ENCODE assay signal across 12 cellular contexts in the genomic region with DNA sequence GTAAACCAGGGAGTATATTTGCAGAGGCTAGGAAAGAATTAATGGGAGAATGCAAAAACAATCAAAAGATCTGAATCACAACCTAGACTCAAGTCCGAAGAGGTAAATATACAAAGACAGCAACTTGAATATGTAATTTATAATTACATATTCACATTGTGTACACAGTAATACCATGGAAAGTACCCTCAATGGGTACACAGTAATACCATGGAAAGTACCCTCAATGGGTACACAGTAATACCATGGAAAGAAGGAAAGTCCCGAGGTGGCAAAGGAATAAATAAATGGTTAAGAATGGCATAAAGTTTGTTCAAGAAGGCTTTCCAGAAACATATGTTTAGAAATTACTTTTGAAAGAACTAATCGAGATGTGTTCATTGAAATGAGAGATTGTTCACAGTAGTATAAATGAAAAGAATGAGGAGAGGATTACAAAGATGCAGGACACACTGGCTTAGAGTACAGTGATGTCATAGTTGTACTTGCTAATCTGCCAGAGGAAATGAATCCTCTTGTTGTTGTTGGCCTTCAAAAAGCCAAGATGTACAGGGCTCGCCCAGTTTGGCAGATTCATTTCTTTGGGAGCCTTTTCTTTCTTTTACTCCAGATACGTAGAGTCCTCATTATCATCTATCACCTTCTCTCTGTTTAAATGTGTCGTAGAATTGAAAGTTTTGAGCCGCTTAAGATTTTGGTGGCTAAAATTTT.
DNase-seq lines count a peak whose midpoint lies in the region; ATAC-seq and TF ChIP-seq lines count a peak whose summit lies in the region.
"Had no signal": no experiment of that assay in that cellular context is flagged by ENCODE, and none has a peak within 500 bp of the region (broad histone marks: within the 10 kb centered on the region; RNA-seq: fewer than 3 reads in every experiment).

No MANE protein-coding gene starts in this region.

- TF ChIP-seq POLR2A in suprapubic skin (IDR thresholded peaks at IDR 0.05): no peak

- no peak overlapping the region for H3K27ac ChIP-seq in mammary epithelial cell (ENCODE audit: insufficient read depth, low read depth, low read length)
- H3K27ac ChIP-seq in mesendoderm (ENCODE audit: low read depth, low read length): no peak overlapping the region
- H3K27ac ChIP-seq in suprapubic skin: no peak overlapping the region

- H3K9ac ChIP-seq in mammary epithelial cell (ENCODE audit: insufficient read depth, low read length) (no peak overlapping the region), mesendoderm (ENCODE audit: low read length) (no peak overlapping the region)

- no peaks in the 10 kb centered on the region for H3K27me3 Mint-ChIP-seq in stimulated activated naive CD8-positive, alpha-beta T cell treated with anti-CD3 and anti-CD28 coated beads, Interleukin-15, amount 100 ng/mL, for 72 hours
- peaks cover 15% of the 10 kb centered on the region for H3K27me3 Mint-ChIP-seq in activated T-helper 2 cell treated with anti-CD3 and anti-CD28 coated beads, Interferon-gamma antibody, Interleukin-2, Interleukin-4, amounts not matched to agents 10 μg/mL and 5 μg/mL and 100 μg/mL, durations not matched to agents 14 hours and 24 hours and 36 hours (ENCODE audit: low read depth)

- H3K4me1 Mint-ChIP-seq in stimulated activated naive CD8-positive, alpha-beta T cell treated with anti-CD3 and anti-CD28 coated beads, Interleukin-15, amount 100 ng/mL, for 72 hours: peaks cover 44% of the 10 kb centered on the region
- H3K4me1 Mint-ChIP-seq in activated T-helper 2 cell treated with anti-CD3 and anti-CD28 coated beads, Interferon-gamma antibody, Interleukin-2, Interleukin-4, amounts not matched to agents 10 μg/mL and 5 μg/mL and 100 μg/mL, durations not matched to agents 14 hours and 24 hours and 36 hours (ENCODE audit: low read depth): peaks cover 15% of the 10 kb centered on the region

- no peak overlapping the region for H4K8ac ChIP-seq in mesendoderm (ENCODE audit: low read depth, low read length)

- in situ Hi-C loops in mammary epithelial cell (cut with MboI; ENCODE audit: low sequenced_read_pairs in 2 of 2): no loop called here

- peak; percentile 53 for ATAC-seq in stimulated activated naive CD8-positive, alpha-beta T cell treated with anti-CD3 and anti-CD28 coated beads, Interleukin-15, amount 100 ng/mL, for 72 hours
- no peak for ATAC-seq in activated naive CD4-positive, alpha-beta T cell treated with anti-CD3 and anti-CD28 coated beads, Interleukin-2, amount 50 U/mL, for 72 hours

- H3K27me3 ChIP-seq in mammary epithelial cell (ENCODE audit: insufficient read depth, low read length) (no peaks in the 10 kb centered on the region), mesendoderm (ENCODE audit: insufficient read depth, low read length, poor library complexity) (no peaks in the 10 kb centered on the region), suprapubic skin (no peaks in the 10 kb centered on the region)
- H3K27me3 ChIP-seq: spleen, stomach had no signal

- H3K79me1 ChIP-seq in mesendoderm (ENCODE audit: low read length): no peaks in the 10 kb centered on the region

- no peak overlapping the region for H3K27ac Mint-ChIP-seq in stimulated activated naive CD8-positive, alpha-beta T cell treated with anti-CD3 and anti-CD28 coated beads, Interleukin-15, amount 100 ng/mL, for 72 hours
- no peak overlapping the region for H3K27ac Mint-ChIP-seq in activated T-helper 2 cell treated with anti-CD3 and anti-CD28 coated beads, Interferon-gamma antibody, Interleukin-2, Interleukin-4, amounts not matched to agents 10 μg/mL and 5 μg/mL and 100 μg/mL, durations not matched to agents 14 hours and 24 hours and 36 hours
- no peak overlapping the region for H3K27ac Mint-ChIP-seq in activated naive CD4-positive, alpha-beta T cell treated with anti-CD3 and anti-CD28 coated beads, Interleukin-2, amount 50 U/mL, for 72 hours

- no peak overlapping the region for H3K23ac ChIP-seq in mesendoderm (ENCODE audit: low read length)

- no peak overlapping the region for H3K4ac ChIP-seq in mesendoderm (ENCODE audit: low read depth, low read length)

- H3K4me3 Mint-ChIP-seq in stimulated activated naive CD8-positive, alpha-beta T cell treated with anti-CD3 and anti-CD28 coated beads, Interleukin-15, amount 100 ng/mL, for 72 hours: peak overlapping the region in 1 of 2 donors; percentile 52
- H3K4me3 Mint-ChIP-seq in activated T-helper 2 cell treated with anti-CD3 and anti-CD28 coated beads, Interferon-gamma antibody, Interleukin-2, Interleukin-4, amounts not matched to agents 10 μg/mL and 5 μg/mL and 100 μg/mL, durations not matched to agents 14 hours and 24 hours and 36 hours (ENCODE audit: low read depth): no peak overlapping the region

- H3K4me1 ChIP-seq in mammary epithelial cell (ENCODE audit: insufficient read depth, low read length): peaks cover 9% of the 10 kb centered on the region
- no peaks in the 10 kb centered on the region for H3K4me1 ChIP-seq in mesendoderm (ENCODE audit: control insufficient read depth, low read depth, low read length)
- H3K4me1 ChIP-seq in suprapubic skin: peaks cover 18% of the 10 kb centered on the region

- H3K9me3 ChIP-seq in mammary epithelial cell (replicated peaks; ENCODE audit: insufficient read depth, low read length) (no peaks in the 10 kb centered on the region), suprapubic skin (no peaks in the 10 kb centered on the region)
- H3K9me3 ChIP-seq: spleen, stomach had no signal

- no peak overlapping the region for H2AFZ ChIP-seq in mammary epithelial cell (ENCODE audit: low read depth, low read length)

- no TSS peak for BruUV-seq in mammary epithelial cell (replicated peaks; lab: Mats Ljungman, UMichigan)

- H4K20me1 ChIP-seq in mammary epithelial cell (ENCODE audit: insufficient read depth, low read length): no peaks in the 10 kb centered on the region

- H3K36me3 ChIP-seq in mammary epithelial cell (ENCODE audit: insufficient read depth, low read length) (no peaks in the 10 kb centered on the region), mesendoderm (ENCODE audit: control insufficient read depth, insufficient read depth, low read length) (no peaks in the 10 kb centered on the region), suprapubic skin (no peaks in the 10 kb centered on the region)
- H3K36me3 ChIP-seq: spleen, stomach had no signal

- no peak overlapping the region for H2BK15ac ChIP-seq in mesendoderm (replicated peaks; ENCODE audit: low read depth)

- DNase-seq in HS-5 (ENCODE audit: low read depth): peak; percentile 20
- peak; percentile 61 for DNase-seq in mammary epithelial cell
- peak; percentile 46 for DNase-seq in hepatic stellate cell (ENCODE audit: low spot score)
- DNase-seq in stimulated activated naive CD8-positive, alpha-beta T cell treated with anti-CD3 and anti-CD28 coated beads, Interleukin-15, amount 100 ng/mL, for 72 hours: no peak
- DNase-seq in mesendoderm: no peak
- DNase-seq in activated T-helper 2 cell treated with anti-CD3 and anti-CD28 coated beads, Interferon-gamma antibody, Interleukin-2, Interleukin-4, amounts not matched to agents 10 μg/mL and 5 μg/mL and 100 μg/mL, durations not matched to agents 14 hours and 24 hours and 36 hours (ENCODE audit: low spot score): no peak
- no peak for DNase-seq in suprapubic skin (ENCODE audit: low spot score in 2 of 2)
- no peak for DNase-seq in activated naive CD4-positive, alpha-beta T cell treated with anti-CD3 and anti-CD28 coated beads, Interleukin-2, amount 50 U/mL, for 72 hours (ENCODE audit: low spot score in 2 of 2)
- DNase-seq: effector CD4-positive, alpha-beta T cell; NCI-H2227 treated with DMSO at 0.1 percent for 48 hours; spleen; stomach had no signal

- intact Hi-C loops in mammary epithelial cell (cut with micrococcal nuclease): no loop called here
- intact Hi-C loops in activated T-helper 2 cell treated with anti-CD3 and anti-CD28 coated beads, Interferon-gamma antibody, Interleukin-2, Interleukin-4, amounts not matched to agents 10 μg/mL and 5 μg/mL and 100 μg/mL, durations not matched to agents 14 hours and 24 hours and 36 hours (cut with micrococcal nuclease): loop anchor here (10.0 kb wide), 1 partner anchor 207 kb away; no protein-coding TSS in a partner anchor

- no peak overlapping the region for H3K56ac ChIP-seq in mesendoderm (ENCODE audit: low read length)

- TF ChIP-seq EP300 in suprapubic skin (IDR thresholded peaks at IDR 0.05): no peak

- no peaks in the 10 kb centered on the region for H3K36me3 Mint-ChIP-seq in activated T-helper 2 cell treated with anti-CD3 and anti-CD28 coated beads, Interferon-gamma antibody, Interleukin-2, Interleukin-4, amounts not matched to agents 10 μg/mL and 5 μg/mL and 100 μg/mL, durations not matched to agents 14 hours and 24 hours and 36 hours (ENCODE audit: low read depth)
- peaks cover 0 to 5% of the 10 kb centered on the region in 2 donors for H3K36me3 Mint-ChIP-seq in activated naive CD4-positive, alpha-beta T cell treated with anti-CD3 and anti-CD28 coated beads, Interleukin-2, amount 50 U/mL, for 72 hours

- WGBS in mammary epithelial cell (ENCODE audit: low coverage, missing lambda C conversion rate): 81% methylated on average over 7 of the region's 7 CpGs
- WGBS in mesendoderm (ENCODE audit: extremely low coverage, insufficient coverage, low lambda C conversion rate): no CpG with 5 or more reads among the region's 7 CpGs
- 65% methylated on average over 7 of the region's 7 CpGs for WGBS in suprapubic skin

- H3K4me2 ChIP-seq in mammary epithelial cell (ENCODE audit: insufficient read depth, low read depth, low read length): peak overlapping the region; percentile 10
- H3K4me2 ChIP-seq in mesendoderm (ENCODE audit: low read length): no peak overlapping the region

- no peak overlapping the region for H4K5ac ChIP-seq in mesendoderm (ENCODE audit: low read length)

- dilution Hi-C loops in mammary epithelial cell (cut with HindIII; ENCODE audit: low sequenced_read_pairs): no loop called here

- no peak overlapping the region for H3K4me3 ChIP-seq in mammary epithelial cell (replicated peaks in 1 of 3; ENCODE audit: insufficient read depth in 1 of 3, low read depth in 2 of 3, low read length in 3 of 3)
- H3K4me3 ChIP-seq in mesendoderm (ENCODE audit: low read length): no peak overlapping the region
- no peak overlapping the region for H3K4me3 ChIP-seq in suprapubic skin
- H3K4me3 ChIP-seq: stomach had no signal

- H3K79me2 ChIP-seq in mammary epithelial cell (ENCODE audit: insufficient read depth, low read length): no peaks in the 10 kb centered on the region
- no peaks in the 10 kb centered on the region for H3K79me2 ChIP-seq in mesendoderm (ENCODE audit: control insufficient read depth, insufficient read depth, low read length)

- no peak for TF ChIP-seq CTCF in mammary epithelial cell (conservative IDR thresholded peaks at IDR 0.05 in 1 of 2, IDR thresholded peaks at IDR 0.05 in 1 of 2; ENCODE audit: extremely low read depth in 1 of 2, insufficient read depth in 1 of 2, low read depth in 1 of 2, low read length in 2 of 2)
- no peak for TF ChIP-seq CTCF in suprapubic skin (IDR thresholded peaks at IDR 0.05)

- H2BK120ac ChIP-seq in mesendoderm (ENCODE audit: low read depth, low read length): no peak overlapping the region

- H2AK5ac ChIP-seq in mesendoderm (ENCODE audit: low read length): no peak overlapping the region

- no peak overlapping the region for H3K18ac ChIP-seq in mesendoderm (ENCODE audit: low read length)

- H2BK5ac ChIP-seq in mesendoderm (ENCODE audit: low read length): no peak overlapping the region

- H3K9me3 Mint-ChIP-seq in stimulated activated naive CD8-positive, alpha-beta T cell treated with anti-CD3 and anti-CD28 coated beads, Interleukin-15, amount 100 ng/mL, for 72 hours: no peaks in the 10 kb centered on the region
- no peaks in the 10 kb centered on the region for H3K9me3 Mint-ChIP-seq in activated T-helper 2 cell treated with anti-CD3 and anti-CD28 coated beads, Interferon-gamma antibody, Interleukin-2, Interleukin-4, amounts not matched to agents 10 μg/mL and 5 μg/mL and 100 μg/mL, durations not matched to agents 14 hours and 24 hours and 36 hours
- H3K9me3 Mint-ChIP-seq in activated naive CD4-positive, alpha-beta T cell treated with anti-CD3 and anti-CD28 coated beads, Interleukin-2, amount 50 U/mL, for 72 hours: no peaks in the 10 kb centered on the region

- CTCF ChIA-PET in mammary epithelial cell (lab: Charles Lee; ENCODE audit: low non-redundant PET): interaction anchor here (0.6 kb wide), 1 partner anchor 49 kb away, joined by 3 read pairs; no protein-coding TSS in a partner anchor

Comparison
In these comparisons a context has a peak if more than half of its experiments do, and no peak if none do; other contexts are left out.
1. DNase-seq: peak in HS-5 (single experiment), mammary epithelial cell (single experiment) and hepatic stellate cell (single experiment); none in stimulated activated naive CD8-positive, alpha-beta T cell treated with anti-CD3 and anti-CD28 coated beads, Interleukin-15, amount 100 ng/mL, for 72 hours (0 of 2), mesendoderm (single experiment), activated T-helper 2 cell treated with anti-CD3 and anti-CD28 coated beads, Interferon-gamma antibody, Interleukin-2, Interleukin-4, amounts not matched to agents 10 μg/mL and 5 μg/mL and 100 μg/mL, durations not matched to agents 14 hours and 24 hours and 36 hours (single experiment), suprapubic skin (0 of 2) and activated naive CD4-positive, alpha-beta T cell treated with anti-CD3 and anti-CD28 coated beads, Interleukin-2, amount 50 U/mL, for 72 hours (0 of 2).